Comparison of ENCODE assay signal across 10 cellular contexts in genomic region chr1:205714190-205714905, GRCh38. TPM values are rescaled to one million over a fixed set of nuclear protein-coding genes. Genes with fewer than 3 reads are reported as not detected.
DNase-seq lines count a peak whose midpoint lies in the region; ATAC-seq, FAIRE-seq and TF ChIP-seq lines count a peak whose summit lies in the region.
"Had no signal": no experiment of that assay in that cellular context is flagged by ENCODE, and none has a peak within 500 bp of the region (broad histone marks: within the 10 kb centered on the region; RNA-seq: fewer than 3 reads in every experiment).

No MANE protein-coding gene starts in this region.

- CTCF ChIA-PET in A549 (lab: Yijun Ruan, JAX), result interaction anchor here (0.6 to 8.3 kb wide), 9 partner anchors 11 to 185 kb away, joined by 3 to 230 read pairs (median 4); no protein-coding TSS in a partner anchor
- CTCF ChIA-PET in HCT116 (lab: Charles Lee), result interaction anchor here (0.9 to 6.8 kb wide), 3 partner anchors 11 to 55 kb away, joined by 3 to 163 read pairs (median 4); no protein-coding TSS in a partner anchor
- CTCF ChIA-PET in HepG2 (lab: Yijun Ruan, JAX; ENCODE audit: low intra/inter-chr PET ratio, low total read pairs), result no interaction called here

- H3K27me3 ChIP-seq in HCT116 (ENCODE audit: insufficient read depth, low read length) (no peaks in the 10 kb centered on the region), adipocyte (replicated peaks; ENCODE audit: control insufficient read depth, insufficient read depth, low read length) (no peaks in the 10 kb centered on the region), HepG2 (ENCODE audit: control insufficient read depth in 1 of 2, insufficient read depth in 2 of 2, low read length in 2 of 2) (no peaks in the 10 kb centered on the region)
- H3K27me3 ChIP-seq: SJCRH30 had no signal

- peaks cover 10% of the 10 kb centered on the region; the same call in 2 of the 3 replicates for H3K4me1 ChIP-seq in A549
- H3K4me1 ChIP-seq in HCT116 (ENCODE audit: control insufficient read depth in 1 of 2, insufficient read depth in 2 of 2, low read length in 2 of 2), result no peaks in the 10 kb centered on the region
- H3K4me1 ChIP-seq in adipocyte (ENCODE audit: control insufficient read depth, insufficient read depth, low read length), result peaks cover 31% of the 10 kb centered on the region
- peaks cover 77% of the 10 kb centered on the region for H3K4me1 ChIP-seq in HepG2 (ENCODE audit: insufficient read depth, low read length)

- intact Hi-C loops in HCT116 (cut with micrococcal nuclease), result no loop called here
- intact Hi-C loops in HepG2 (cut with micrococcal nuclease; ENCODE audit: unreplicated experiment), result no loop called here

- H3K9ac ChIP-seq in HCT116 (ENCODE audit: low read length), result no peak overlapping the region
- no peak overlapping the region for H3K9ac ChIP-seq in adipocyte (ENCODE audit: low read length)
- H3K9ac ChIP-seq in HepG2 (ENCODE audit: insufficient read depth, low read depth, low read length), result no peak overlapping the region

- TF ChIP-seq RAD21 in A549 (conservative IDR thresholded peaks at IDR 0.05 in 1 of 2, IDR thresholded peaks at IDR 0.05 in 1 of 2) (no peak), HCT116 (IDR thresholded peaks at IDR 0.05; ENCODE audit: low read depth) (no peak), HepG2 (CRISPR knock-in tag; IDR thresholded peaks at IDR 0.05) (no peak)

- no peak for TF ChIP-seq CTCF in A549 (IDR thresholded peaks at IDR 0.05)
- TF ChIP-seq CTCF in HCT116 (IDR thresholded peaks at IDR 0.05 in 2 of 3, conservative IDR thresholded peaks at IDR 0.05 in 1 of 3; ENCODE audit: borderline replicate concordance in 1 of 3, insufficient read depth in 1 of 3, low read depth in 2 of 3, low read length in 2 of 3), result no peak
- TF ChIP-seq CTCF in HepG2 (CRISPR knock-in tag; IDR thresholded peaks at IDR 0.05), result no peak

- WGBS in A549 (ENCODE audit: missing lambda C conversion rate), result 69% methylated on average over 5 of the region's 5 CpGs
- 70% methylated on average over 5 of the region's 5 CpGs for WGBS in HepG2 (ENCODE audit: low lambda C conversion rate)

- H3K9me2 ChIP-seq in HCT116 (ENCODE audit: insufficient read depth), result no peaks in the 10 kb centered on the region

- H3K27ac ChIP-seq in A549 (no peak overlapping the region), HCT116 (ENCODE audit: low read depth, low read length) (no peak overlapping the region), HepG2 (ENCODE audit: extremely low read length, insufficient read depth, low read length) (peak overlapping the region; percentile 42)
- H3K27ac ChIP-seq: SJCRH30 had no signal

- POLR2A ChIA-PET in A549 (lab: Yijun Ruan, JAX) (interaction anchor here (0.6 kb wide), 1 partner anchor 30 kb away, joined by 5 read pairs; no protein-coding TSS in a partner anchor), HCT116 (lab: Charles Lee) (no interaction called here), HepG2 (lab: Yijun Ruan, JAX) (interaction anchor here (1.0 to 1.2 kb wide), 3 partner anchors 11 to 25 kb away, joined by 3 read pairs; no protein-coding TSS in a partner anchor)

- peak in 1 of 2 experiments; percentile 36 for DNase-seq in A549 (ENCODE audit: low read depth in 1 of 2, low spot score in 1 of 2)
- DNase-seq in HCT116 (ENCODE audit: low read depth, low spot score), result no peak
- peak; percentile 38 for DNase-seq in adipocyte (ENCODE audit: low read depth)
- peak; percentile 43 for DNase-seq in HepG2 (ENCODE audit: low spot score)
- no peak for DNase-seq in NCI-H1092 treated with DMSO at 0.1 percent for 48 hours (lab: John Stamatoyannopoulos, UW)
- no peak for DNase-seq in 8988T
- DNase-seq in DMS153 (lab: John Stamatoyannopoulos, UW), result no peak
- DNase-seq in OCI-M1 (lab: John Stamatoyannopoulos, UW), result no peak
- DNase-seq: SJCRH30 had no signal

- FAIRE-seq in A549 (lab: Jason Lieb, UNC) (no peak), HepG2 (lab: Jason Lieb, UNC) (no peak)

- H3K36me3 ChIP-seq in HCT116 (ENCODE audit: control insufficient read depth in 1 of 2, insufficient read depth in 2 of 2, low read length in 2 of 2), result peaks cover 38 to 39% of the 10 kb centered on the region in 2 experiments
- peaks cover 48% of the 10 kb centered on the region for H3K36me3 ChIP-seq in adipocyte (ENCODE audit: control insufficient read depth, insufficient read depth, low read length, severe bottlenecking)
- peaks cover 7 to 19% of the 10 kb centered on the region in 2 experiments for H3K36me3 ChIP-seq in HepG2 (replicated peaks in 1 of 2; ENCODE audit: control insufficient read depth in 1 of 2, insufficient read depth in 2 of 2, low read length in 2 of 2)

- in situ Hi-C loops in HepG2 (cut with HindIII; ENCODE audit: extremely low pct_ligation_motif_present, low pct_unique_long_range_greater_than_20kb), result no loop called here

- H4K20me1 ChIP-seq in HCT116 (ENCODE audit: insufficient read depth) (peaks cover under 1% of the 10 kb centered on the region; the same call in 1 of the 2 replicates), HepG2 (ENCODE audit: insufficient read depth, low read length) (no peaks in the 10 kb centered on the region)

- RAD21 ChIA-PET in HCT116 (lab: Charles Lee; ENCODE audit: low non-redundant PET in 1 of 2, low total read pairs in 2 of 2, uncharacterized antibody in 2 of 2, unreplicated experiment in 2 of 2), result interaction anchor here in 1 of 2 experiments (0.8 kb wide), 1 partner anchor 55 kb away, joined by 5 read pairs; no protein-coding TSS in a partner anchor

- H3K4me2 ChIP-seq in A549 (no peak overlapping the region), HCT116 (ENCODE audit: low read length) (no peak overlapping the region), HepG2 (ENCODE audit: low read depth, low read length) (no peak overlapping the region)

- no peaks in the 10 kb centered on the region for H3K9me3 ChIP-seq in A549
- H3K9me3 ChIP-seq in HCT116 (ENCODE audit: control insufficient read depth in 1 of 2, insufficient read depth in 1 of 2, low read depth in 1 of 2, low read length in 2 of 2), result no peaks in the 10 kb centered on the region
- no peaks in the 10 kb centered on the region for H3K9me3 ChIP-seq in adipocyte (ENCODE audit: control insufficient read depth, low read length)
- H3K9me3 ChIP-seq in HepG2 (ENCODE audit: low read length), result no peaks in the 10 kb centered on the region
- H3K9me3 ChIP-seq: SJCRH30 had no signal

- TF ChIP-seq EP300 in A549 (IDR thresholded peaks at IDR 0.05) (no peak), HepG2 (IDR thresholded peaks at IDR 0.05; ENCODE audit: low read depth in 2 of 2, low read length in 2 of 2) (no peak), HepG2 (CRISPR knock-in tag; IDR thresholded peaks at IDR 0.05; ENCODE audit: borderline replicate concordance) (no peak)

- no TSS peak for BruUV-seq in HCT116 (replicated peaks; lab: Mats Ljungman, UMichigan)
- no TSS peak for BruUV-seq in HepG2 (replicated peaks; lab: Mats Ljungman, UMichigan)

- H2AFZ ChIP-seq in HCT116 (ENCODE audit: low read depth, low read length, poor library complexity, severe bottlenecking) (no peak overlapping the region), HepG2 (ENCODE audit: low read length) (no peak overlapping the region)

- TF ChIP-seq POLR2A in A549 (IDR thresholded peaks at IDR 0.05; ENCODE audit: low read length) (no peak), HCT116 (IDR thresholded peaks at IDR 0.05; ENCODE audit: borderline replicate concordance, extremely low read depth, insufficient read depth, insufficient read length) (no peak), HepG2 (IDR thresholded peaks at IDR 0.05; ENCODE audit: insufficient read depth in 1 of 2, low read depth in 2 of 2, low read length in 2 of 2) (no peak)

- H3K79me2 ChIP-seq in HCT116 (ENCODE audit: insufficient read depth, low read length) (no peaks in the 10 kb centered on the region), HepG2 (ENCODE audit: insufficient read depth, low read length) (no peaks in the 10 kb centered on the region)

- ATAC-seq in A549 (peak in 1 of 2 experiments; percentile 12; a peak in 1 of 6 replicates), HCT116 (no peak), HepG2 (peak; percentile 13; the same call in 1 of the 3 replicates)
- ATAC-seq: stimulated activated memory B cell treated with anti-CD40 and anti-IgM and Interleukin-4, amounts not matched to agents 10 μg/mL and 1 μg/mL and 100 μg/mL, for 72 hours had no signal

- H3K4me3 ChIP-seq in A549 (no peak overlapping the region), HCT116 (replicated peaks in 1 of 2; ENCODE audit: low read depth in 1 of 2, low read length in 2 of 2) (no peak overlapping the region), adipocyte (ENCODE audit: low read length) (no peak overlapping the region), HepG2 (replicated peaks in 1 of 3; ENCODE audit: insufficient read depth in 1 of 3, low read depth in 2 of 3, low read length in 3 of 3) (no peak overlapping the region)
- H3K4me3 ChIP-seq: SJCRH30 had no signal

RNA-seq across cellular contexts. Expression of gene SLC45A3, which starts 34.0 kb away (rescaled TPM):
- polyA plus RNA-seq in A549 (2011; rRNA removed), result 2.8 and 3.0 TPM in 2 replicates
- 3.4 and 5.3 TPM in 2 replicates for polyA plus RNA-seq in A549 (2012; cell fraction: cytosol; rRNA removed)
- 7.2 and 8.8 TPM in 2 replicates for polyA plus RNA-seq in A549 (2012; cell fraction: nucleus; rRNA removed)
- polyA plus RNA-seq in A549 (2017; fragmentation: RNase III; extraction: RNeasy Plus Mini Kit Qiagen cat#74134 plus additional on column Dnase treatment), result 2.5 to 3.4 TPM (median 3.3 TPM) in 3 replicates
- 2.0 and 2.5 TPM in 2 replicates for polyA minus RNA-seq in A549 (2011; rRNA and poly(A)+ RNA removed)
- 12.3 TPM for total RNA-seq in HCT116 (2021; ENCODE audit: unreplicated experiment)
- polyA plus RNA-seq in HCT116 (2012), result 11.4 and 12.6 TPM in 2 replicates
- 1.9 and 3.4 TPM in 2 replicates for total RNA-seq in HepG2 (2016; rRNA removed; fragmentation: Illumina TruSeq; extraction: Trizol)
- 0.97 and 1.2 TPM in 2 replicates for total RNA-seq in HepG2 (2016; cell fraction: cytosol; rRNA removed; fragmentation: Illumina TruSeq; extraction: Trizol; ENCODE audit: low read depth)
- total RNA-seq in HepG2 (2016; cell fraction: insoluble cytoplasmic fraction; rRNA removed; fragmentation: Illumina TruSeq; extraction: Trizol), result 1.8 and 4.0 TPM in 2 replicates
- 2.7 and 3.3 TPM in 2 replicates for total RNA-seq in HepG2 (2016; cell fraction: membrane; rRNA removed; fragmentation: Illumina TruSeq; extraction: Trizol)
- 2.3 and 3.7 TPM in 2 replicates for total RNA-seq in HepG2 (2016; cell fraction: nucleus; rRNA removed; fragmentation: Illumina TruSeq; extraction: Trizol)
- polyA plus RNA-seq in HepG2 (2011; rRNA removed), result 4.1 and 7.3 TPM in 2 replicates
- polyA plus RNA-seq in HepG2 (2011; cell fraction: cytosol; rRNA removed), result 4.4 TPM in 2 replicates
- polyA plus RNA-seq in HepG2 (2011; cell fraction: nucleus; rRNA removed), result 7.3 and 8.6 TPM in 2 replicates
- 4.0 and 4.7 TPM in 2 replicates for polyA plus RNA-seq in HepG2 (2012)
- polyA plus RNA-seq in HepG2 (2016; cell fraction: cytosol; fragmentation: Illumina TruSeq; extraction: Trizol; ENCODE audit: low read depth), result 0.65 and 0.73 TPM in 2 replicates
- polyA plus RNA-seq in HepG2 (2016; cell fraction: insoluble cytoplasmic fraction; fragmentation: Illumina TruSeq; extraction: Trizol; ENCODE audit: low read depth), result 2.0 and 2.1 TPM in 2 replicates
- 2.1 TPM in 2 replicates for polyA plus RNA-seq in HepG2 (2016; cell fraction: membrane; fragmentation: Illumina TruSeq; extraction: Trizol; ENCODE audit: low read depth)
- 5.1 and 6.0 TPM in 2 replicates for polyA plus RNA-seq in HepG2 (2016; cell fraction: nucleus; fragmentation: Illumina TruSeq; extraction: Trizol; ENCODE audit: insufficient read depth, low read depth)
- 1.8 and 9.9 TPM in 2 replicates for polyA minus RNA-seq in HepG2 (2011; rRNA and poly(A)+ RNA removed; ENCODE audit: low replicate concordance)
- polyA minus RNA-seq in HepG2 (2011; cell fraction: cytosol; rRNA and poly(A)+ RNA removed), result 3.3 and 3.4 TPM in 2 replicates
- polyA minus RNA-seq in HepG2 (2011; cell fraction: nucleus; rRNA and poly(A)+ RNA removed), result 2.5 and 2.7 TPM in 2 replicates

RNA-seq across cellular contexts. Expression of gene NUCKS1, which starts 35.6 kb away (rescaled TPM):
- polyA plus RNA-seq in A549 (2011; rRNA removed) (134 and 190 TPM in 2 replicates), A549 (2017; fragmentation: RNase III; extraction: RNeasy Plus Mini Kit Qiagen cat#74134 plus additional on column Dnase treatment) (132 to 141 TPM (median 141 TPM) in 3 replicates), HepG2 (2011; rRNA removed) (25.1 and 35.5 TPM in 2 replicates)
- polyA plus RNA-seq in A549 (2012; cell fraction: cytosol; rRNA removed), result 23.1 and 26.2 TPM in 2 replicates
- 8.1 and 17.0 TPM in 2 replicates for polyA plus RNA-seq in A549 (2012; cell fraction: nucleus; rRNA removed)
- 145 and 159 TPM in 2 replicates for polyA minus RNA-seq in A549 (2011; rRNA and poly(A)+ RNA removed)
- total RNA-seq in HCT116 (2021; ENCODE audit: unreplicated experiment) (237 TPM), HepG2 (2016; rRNA removed; fragmentation: Illumina TruSeq; extraction: Trizol) (117 and 194 TPM in 2 replicates)
- 40.6 and 54.7 TPM in 2 replicates for polyA plus RNA-seq in HCT116 (2012)
- total RNA-seq in HepG2 (2016; cell fraction: cytosol; rRNA removed; fragmentation: Illumina TruSeq; extraction: Trizol; ENCODE audit: low read depth), result 10.3 and 15.8 TPM in 2 replicates
- total RNA-seq in HepG2 (2016; cell fraction: insoluble cytoplasmic fraction; rRNA removed; fragmentation: Illumina TruSeq; extraction: Trizol), result 125 and 160 TPM in 2 replicates
- total RNA-seq in HepG2 (2016; cell fraction: membrane; rRNA removed; fragmentation: Illumina TruSeq; extraction: Trizol), result 40.1 and 45.8 TPM in 2 replicates
- 67.8 and 73.8 TPM in 2 replicates for total RNA-seq in HepG2 (2016; cell fraction: nucleus; rRNA removed; fragmentation: Illumina TruSeq; extraction: Trizol)
- polyA plus RNA-seq in HepG2 (2011; cell fraction: cytosol; rRNA removed), result 14.2 and 24.0 TPM in 2 replicates
- polyA plus RNA-seq in HepG2 (2011; cell fraction: nucleus; rRNA removed), result 8.7 and 10.8 TPM in 2 replicates
- 32.7 and 70.0 TPM in 2 replicates for polyA plus RNA-seq in HepG2 (2012)
- 15.9 and 27.1 TPM in 2 replicates for polyA plus RNA-seq in HepG2 (2016; cell fraction: cytosol; fragmentation: Illumina TruSeq; extraction: Trizol; ENCODE audit: low read depth)
- 186 and 191 TPM in 2 replicates for polyA plus RNA-seq in HepG2 (2016; cell fraction: insoluble cytoplasmic fraction; fragmentation: Illumina TruSeq; extraction: Trizol; ENCODE audit: low read depth)
- 54.3 and 56.5 TPM in 2 replicates for polyA plus RNA-seq in HepG2 (2016; cell fraction: membrane; fragmentation: Illumina TruSeq; extraction: Trizol; ENCODE audit: low read depth)
- 84.6 and 113 TPM in 2 replicates for polyA plus RNA-seq in HepG2 (2016; cell fraction: nucleus; fragmentation: Illumina TruSeq; extraction: Trizol; ENCODE audit: insufficient read depth, low read depth)
- polyA minus RNA-seq in HepG2 (2011; rRNA and poly(A)+ RNA removed; ENCODE audit: low replicate concordance), result 54.5 and 133 TPM in 2 replicates
- 45.1 and 46.0 TPM in 2 replicates for polyA minus RNA-seq in HepG2 (2011; cell fraction: cytosol; rRNA and poly(A)+ RNA removed)
- polyA minus RNA-seq in HepG2 (2011; cell fraction: nucleus; rRNA and poly(A)+ RNA removed), result 41.1 and 52.6 TPM in 2 replicates

Comparison
In these comparisons a context has a peak if more than half of its experiments do, and no peak if none do; other contexts are left out.
1. DNase-seq: peak in adipocyte (single experiment) and HepG2 (single experiment); none in HCT116 (single experiment), NCI-H1092 treated with DMSO at 0.1 percent for 48 hours (single experiment), 8988T (single experiment), DMS153 (single experiment) and OCI-M1 (single experiment).
2. Of the 38 proteins assayed by ChIP-seq in both HepG2 and A549: peak only in HepG2: CEBPB; only in A549: none; in both: none; in neither: 36; mixed calls (peak in some experiments, not most) for 1.